ENCODE assay signal across 1 cellular context in the genomic region with DNA sequence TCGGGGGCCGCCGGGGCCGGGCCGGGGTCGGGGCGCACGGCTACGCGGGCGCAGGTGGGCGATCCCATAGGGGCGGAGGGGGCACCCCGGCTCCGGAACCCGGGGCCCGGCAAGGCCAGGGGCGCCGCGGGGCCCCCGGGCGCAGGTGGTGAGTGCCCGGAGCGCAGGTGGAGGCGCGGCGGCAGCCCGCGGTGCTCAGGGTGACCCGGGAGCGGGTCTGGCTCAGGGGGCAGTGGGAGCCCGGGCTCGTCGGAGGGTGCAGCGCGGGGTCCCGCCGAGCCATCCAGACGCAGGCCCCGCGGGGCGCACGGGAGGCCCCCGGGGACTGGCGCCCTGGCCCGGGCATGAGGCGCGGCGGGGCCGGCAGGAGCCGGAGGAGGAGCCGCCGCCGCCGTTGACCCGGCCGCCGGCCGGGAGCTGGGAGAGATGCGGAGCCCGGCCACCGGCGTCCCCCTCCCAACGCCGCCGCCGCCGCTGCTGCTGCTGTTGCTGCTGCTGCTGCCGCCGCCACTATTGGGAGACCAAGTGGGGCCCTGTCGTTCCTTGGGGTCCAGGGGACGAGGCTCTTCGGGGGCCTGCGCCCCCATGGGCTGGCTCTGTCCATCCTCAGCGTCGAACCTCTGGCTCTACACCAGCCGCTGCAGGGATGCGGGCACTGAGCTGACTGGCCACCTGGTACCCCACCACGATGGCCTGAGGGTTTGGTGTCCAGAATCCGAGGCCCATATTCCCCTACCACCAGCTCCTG.
TF ChIP-seq lines count a peak whose summit lies in the region.

No MANE protein-coding gene starts in this region.

TF ChIP-seq in IMR-90, 13 proteins besides CTCF, POLR2A, EP300 and RAD21 (continued from another document):
- TF ChIP-seq, protein P1, sequence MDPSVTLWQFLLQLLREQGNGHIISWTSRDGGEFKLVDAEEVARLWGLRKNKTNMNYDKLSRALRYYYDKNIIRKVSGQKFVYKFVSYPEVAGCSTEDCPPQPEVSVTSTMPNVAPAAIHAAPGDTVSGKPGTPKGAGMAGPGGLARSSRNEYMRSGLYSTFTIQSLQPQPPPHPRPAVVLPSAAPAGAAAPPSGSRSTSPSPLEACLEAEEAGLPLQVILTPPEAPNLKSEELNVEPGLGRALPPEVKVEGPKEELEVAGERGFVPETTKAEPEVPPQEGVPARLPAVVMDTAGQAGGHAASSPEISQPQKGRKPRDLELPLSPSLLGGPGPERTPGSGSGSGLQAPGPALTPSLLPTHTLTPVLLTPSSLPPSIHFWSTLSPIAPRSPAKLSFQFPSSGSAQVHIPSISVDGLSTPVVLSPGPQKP (IDR thresholded peaks at IDR 0.05; ENCODE audit: borderline replicate concordance, low read depth, low read length) = no peak
- no peak for TF ChIP-seq MXI1 (IDR thresholded peaks at IDR 0.05; ENCODE audit: borderline replicate concordance, low read depth, low read length)
- no peak for TF ChIP-seq RFX5 (IDR thresholded peaks at IDR 0.05; ENCODE audit: low read depth, low read length)
- TF ChIP-seq MAZ (IDR thresholded peaks at IDR 0.05; ENCODE audit: borderline replicate concordance, low read depth, low read length) = no peak
- TF ChIP-seq, protein P2, sequence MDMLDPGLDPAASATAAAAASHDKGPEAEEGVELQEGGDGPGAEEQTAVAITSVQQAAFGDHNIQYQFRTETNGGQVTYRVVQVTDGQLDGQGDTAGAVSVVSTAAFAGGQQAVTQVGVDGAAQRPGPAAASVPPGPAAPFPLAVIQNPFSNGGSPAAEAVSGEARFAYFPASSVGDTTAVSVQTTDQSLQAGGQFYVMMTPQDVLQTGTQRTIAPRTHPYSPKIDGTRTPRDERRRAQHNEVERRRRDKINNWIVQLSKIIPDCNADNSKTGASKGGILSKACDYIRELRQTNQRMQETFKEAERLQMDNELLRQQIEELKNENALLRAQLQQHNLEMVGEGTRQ (IDR thresholded peaks at IDR 0.05; ENCODE audit: low read depth, low read length) = no peak
- no peak for TF ChIP-seq MAFK (IDR thresholded peaks at IDR 0.05; ENCODE audit: low read depth, low read length)
- TF ChIP-seq BHLHE40 (IDR thresholded peaks at IDR 0.05; ENCODE audit: low read depth, low read length) = no peak
- no peak for TF ChIP-seq NFE2L2 (IDR thresholded peaks at IDR 0.05; ENCODE audit: low read depth, low read length)
- TF ChIP-seq SMC3 (IDR thresholded peaks at IDR 0.05; ENCODE audit: low read depth, low read length) = no peak
